8 cellular contexts compared by ENCODE assay signal in the genomic region with DNA sequence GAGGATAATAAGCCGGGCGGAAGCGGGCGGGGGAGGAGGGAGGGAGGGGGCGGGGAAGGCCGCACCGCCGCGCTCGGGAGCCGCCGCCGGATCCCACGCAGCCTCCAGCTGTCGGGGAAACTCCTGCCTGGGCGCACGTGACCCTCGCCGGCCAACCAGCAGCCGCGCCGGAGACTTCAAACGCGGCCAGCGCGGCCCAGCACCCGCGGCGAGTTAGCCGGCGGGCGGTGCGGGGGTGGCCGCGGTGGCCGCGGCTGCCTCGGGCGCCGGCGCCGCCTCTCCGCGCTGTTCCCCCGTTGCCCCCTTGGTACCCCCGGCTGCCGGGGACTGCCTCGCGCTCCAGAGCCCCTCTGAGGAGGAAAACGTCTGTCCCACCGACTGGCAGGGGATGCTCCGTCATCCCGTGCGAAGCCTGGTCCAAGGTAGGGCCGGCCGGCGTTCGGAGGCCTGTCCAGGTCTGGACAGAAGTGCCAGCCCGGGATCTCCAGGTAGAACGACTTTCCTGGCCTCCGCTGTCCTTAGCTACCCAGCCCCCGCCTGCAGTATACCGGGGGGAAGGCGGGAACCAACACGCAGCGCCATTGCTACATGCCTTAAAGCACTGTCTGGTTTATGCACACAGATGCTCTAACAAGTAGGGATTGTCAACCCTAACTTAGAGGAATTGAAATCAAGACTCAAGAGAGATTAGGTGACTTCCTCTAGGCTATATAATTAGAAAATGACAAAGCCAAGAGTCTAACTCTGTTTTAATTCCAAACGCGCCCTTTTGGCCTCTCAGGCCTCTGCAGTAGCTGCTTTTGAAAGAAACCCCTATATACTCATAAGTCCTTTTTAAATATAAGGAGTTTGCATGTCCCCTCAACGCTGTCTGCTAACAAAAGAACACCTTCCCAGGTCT. TPM values are rescaled to one million over a fixed set of nuclear protein-coding genes. Genes with fewer than 3 reads are reported as not detected.
DNase-seq lines count a peak whose midpoint lies in the region; ATAC-seq and TF ChIP-seq lines count a peak whose summit lies in the region.

A gene with protein sequence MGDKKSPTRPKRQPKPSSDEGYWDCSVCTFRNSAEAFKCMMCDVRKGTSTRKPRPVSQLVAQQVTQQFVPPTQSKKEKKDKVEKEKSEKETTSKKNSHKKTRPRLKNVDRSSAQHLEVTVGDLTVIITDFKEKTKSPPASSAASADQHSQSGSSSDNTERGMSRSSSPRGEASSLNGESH (minus strand): TSS at position 9 of the 901 bp plus-strand sequence. CDS start 68 bp downstream, outside the sequence.

- H3K9me3 ChIP-seq in OCI-LY1 (ENCODE audit: low read length): no peaks in the 10 kb centered on the region
- no peaks in the 10 kb centered on the region for H3K9me3 ChIP-seq in mucosa of descending colon

- peaks cover 33% of the 10 kb centered on the region for H3K79me2 ChIP-seq in OCI-LY1 (ENCODE audit: insufficient read depth, low read length)

- H3K4me2 ChIP-seq in OCI-LY1 (ENCODE audit: low read length): peak within 1 kb of the TSS; percentile 88

- TF ChIP-seq CTCF in OCI-LY1 (IDR thresholded peaks at IDR 0.05; ENCODE audit: low read length) (no peak), epithelial cell of esophagus (IDR thresholded peaks at IDR 0.05; ENCODE audit: insufficient read depth, low read depth, low read length, missing control alignments) (no peak), mucosa of descending colon (IDR thresholded peaks at IDR 0.05) (no peak)

- no peaks in the 10 kb centered on the region for H4K20me1 ChIP-seq in OCI-LY1 (ENCODE audit: insufficient read depth, low read length)

- H3F3A ChIP-seq in OCI-LY1 (ENCODE audit: insufficient read depth, low read length): no peaks in the 10 kb centered on the region

- H3K27ac ChIP-seq in OCI-LY1 (ENCODE audit: low read depth, low read length, poor library complexity, severe bottlenecking): peak within 1 kb of the TSS; percentile 66

- peak; percentile 44 for ATAC-seq in GM19468 (IDR thresholded peaks at IDR 0.05; ENCODE audit: extremely low read depth, unreplicated experiment)
- ATAC-seq in mucosa of descending colon: peak; percentile 94

- intact Hi-C loops in mucosa of descending colon (cut with DNase I, micrococcal nuclease): no loop called here

- DNase-seq in COR-L47 (lab: John Stamatoyannopoulos, UW) (peak; percentile 86), HS-27A (ENCODE audit: low read depth) (peak; percentile 41), activated T-cell treated with anti-CD3 and anti-CD28 coated beads for 24 hours (ENCODE audit: low read depth) (peak; percentile 81), epithelial cell of esophagus (ENCODE audit: low read depth) (peak; percentile 91), mucosa of descending colon (peak; percentile 90 to 94 (median 92))
- peak; percentile 61 to 78 for DNase-seq in stimulated activated CD8-positive, alpha-beta memory T cell treated with anti-CD3 and anti-CD28 coated beads, Interleukin-4, amount 100 ng/mL, for 1 hour (ENCODE audit: low read depth in 2 of 2, low spot score in 1 of 2)

- H3K4me1 ChIP-seq in OCI-LY1 (ENCODE audit: insufficient read depth, low read length, severe bottlenecking) (peaks cover 32% of the 10 kb centered on the region), mucosa of descending colon (ENCODE audit: low read depth) (peaks cover 14% of the 10 kb centered on the region)

- peak within 1 kb of the TSS; percentile 84 for H3K9ac ChIP-seq in OCI-LY1 (ENCODE audit: low read length)

- H3K4me3 ChIP-seq in OCI-LY1 (ENCODE audit: low read depth, low read length, poor library complexity, severe bottlenecking): peak within 1 kb of the TSS; percentile 91
- peak within 1 kb of the TSS; percentile 67 for H3K4me3 ChIP-seq in epithelial cell of esophagus (ENCODE audit: low read length)
- peak within 1 kb of the TSS; percentile 95 for H3K4me3 ChIP-seq in mucosa of descending colon

- H3K27me3 ChIP-seq in OCI-LY1 (ENCODE audit: insufficient read depth, low read length): no peaks in the 10 kb centered on the region

- peak within 1 kb of the TSS; percentile 68 for H2AFZ ChIP-seq in OCI-LY1 (ENCODE audit: low read length)

- H3K36me3 ChIP-seq in OCI-LY1 (ENCODE audit: insufficient read depth, low read length) (peaks cover 17% of the 10 kb centered on the region), mucosa of descending colon (ENCODE audit: low read depth) (no peaks in the 10 kb centered on the region)

- H3K9me2 ChIP-seq in OCI-LY1 (ENCODE audit: low read depth, low read length): no peaks in the 10 kb centered on the region

RNA-seq across cellular contexts. Expression of the gene that starts here (rescaled TPM):
- 10 to 100 TPM; 19.0 to 37.8 (median 22.2) TPM for total RNA-seq in mucosa of descending colon

Comparison
In these comparisons a context has a peak if more than half of its experiments do, and no peak if none do; other contexts are left out.
1. Peak in every context shown above with its lines: DNase-seq, ATAC-seq, H3K4me3 ChIP-seq and H3K27ac ChIP-seq.
2. DNase-seq: peak in every context shown above with its lines; median percentile 92 in mucosa of descending colon; 91 in epithelial cell of esophagus; 86 in COR-L47; 81 in activated T-cell treated with anti-CD3 and anti-CD28 coated beads for 24 hours; 70 in stimulated activated CD8-positive, alpha-beta memory T cell treated with anti-CD3 and anti-CD28 coated beads, Interleukin-4, amount 100 ng/mL, for 1 hour; 41 in HS-27A.